ENCODE assay signal across 11 cellular contexts in the genomic region with DNA sequence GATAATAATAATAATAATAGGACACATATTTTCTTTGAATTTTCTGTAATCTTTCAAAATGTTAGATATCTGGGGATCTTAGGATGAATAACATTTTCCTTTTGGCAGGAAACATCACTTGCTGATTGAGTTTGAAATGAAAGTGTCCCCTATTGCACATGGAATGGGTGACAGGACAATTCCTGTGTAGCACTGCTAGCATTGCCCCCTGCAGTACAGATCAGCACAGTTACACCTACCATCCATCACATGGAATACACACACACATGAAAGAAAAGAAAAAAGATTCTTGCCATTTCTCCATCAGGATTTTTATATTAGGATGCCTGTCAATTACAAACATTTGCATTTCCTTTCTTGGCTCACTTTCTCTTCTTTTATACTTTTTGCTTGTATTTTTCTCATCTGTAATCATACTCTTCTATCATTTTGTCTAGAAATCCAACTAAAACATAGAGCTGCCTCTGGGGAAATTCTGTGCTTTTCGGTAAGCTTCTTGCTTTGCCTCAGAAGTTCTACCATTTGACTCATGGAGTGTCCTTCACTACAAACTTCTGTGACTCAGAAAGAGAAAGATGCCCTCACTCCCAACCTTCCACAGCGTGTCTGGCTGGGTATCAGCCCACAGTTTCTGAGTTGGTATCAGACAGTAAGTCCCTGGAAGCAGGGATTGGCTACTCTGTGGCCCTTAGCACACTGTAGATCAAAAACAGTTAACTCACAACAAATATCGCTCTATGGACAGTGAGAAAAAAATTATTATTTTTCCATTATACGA.
DNase-seq lines count a peak whose midpoint lies in the region; ATAC-seq, FAIRE-seq and TF ChIP-seq lines count a peak whose summit lies in the region.
"Had no signal": no experiment of that assay in that cellular context is flagged by ENCODE, and none has a peak within 500 bp of the region (broad histone marks: within the 10 kb centered on the region; RNA-seq: fewer than 3 reads in every experiment).

No MANE protein-coding gene starts in this region.

- no peak for FAIRE-seq in bronchial epithelial cell (lab: Jason Lieb, UNC)

- H3K4me3 ChIP-seq in AG10803 (ENCODE audit: low read length) (no peak overlapping the region), bronchial epithelial cell (ENCODE audit: low read depth, low read length) (no peak overlapping the region), coronary artery (no peak overlapping the region)
- H3K4me3 ChIP-seq: left lung had no signal

- H3K27me3 ChIP-seq in bronchial epithelial cell (ENCODE audit: control insufficient read depth, insufficient read depth, low read length) = no peaks in the 10 kb centered on the region
- H3K27me3 ChIP-seq: left lung had no signal

- H3K36me3 ChIP-seq in bronchial epithelial cell (ENCODE audit: control insufficient read depth, insufficient read depth, low read length) = no peaks in the 10 kb centered on the region
- H3K36me3 ChIP-seq: left lung had no signal

- H3K27ac ChIP-seq in coronary artery = no peak overlapping the region
- H3K27ac ChIP-seq: left lung had no signal

- no peak for TF ChIP-seq CTCF in AG10803 (conservative IDR thresholded peaks at IDR 0.05; ENCODE audit: low read length)
- no peak for TF ChIP-seq CTCF in bronchial epithelial cell (IDR thresholded peaks at IDR 0.05; ENCODE audit: insufficient read depth, low read length, severe bottlenecking)
- TF ChIP-seq CTCF in coronary artery (IDR thresholded peaks at IDR 0.05) = no peak

- DNase-seq in AG10803 (ENCODE audit: low read depth) = peak; percentile 12
- peak; percentile 33 for DNase-seq in bronchial epithelial cell (ENCODE audit: low read depth)
- DNase-seq in NCI-H128 (lab: John Stamatoyannopoulos, UW; ENCODE audit: unreplicated experiment) = no peak
- no peak for DNase-seq in coronary artery (ENCODE audit: low spot score)
- no peak for DNase-seq in NCI-H774 (lab: John Stamatoyannopoulos, UW)
- DNase-seq: activated effector memory CD4-positive, alpha-beta T cell treated with Interleukin-2 at 50 U/mL for 16 hours; CD4-positive, alpha-beta T cell; left lung had no signal

- ATAC-seq in GM18907 (IDR thresholded peaks at IDR 0.05; ENCODE audit: unreplicated experiment) = peak; percentile 87
- ATAC-seq in HG03354 (IDR thresholded peaks at IDR 0.05; ENCODE audit: poor library complexity, severe bottlenecking, unreplicated experiment) = peak; percentile 70
- no peak for ATAC-seq in esophagus mucosa
- ATAC-seq: left lung had no signal

Comparison
In these comparisons a context has a peak if more than half of its experiments do, and no peak if none do; other contexts are left out.
1. DNase-seq: peak in AG10803 (single experiment) and bronchial epithelial cell (single experiment); none in NCI-H128 (single experiment), coronary artery (single experiment) and NCI-H774 (single experiment).